Comparison of ENCODE assay signal across 11 cellular contexts in the genomic region with DNA sequence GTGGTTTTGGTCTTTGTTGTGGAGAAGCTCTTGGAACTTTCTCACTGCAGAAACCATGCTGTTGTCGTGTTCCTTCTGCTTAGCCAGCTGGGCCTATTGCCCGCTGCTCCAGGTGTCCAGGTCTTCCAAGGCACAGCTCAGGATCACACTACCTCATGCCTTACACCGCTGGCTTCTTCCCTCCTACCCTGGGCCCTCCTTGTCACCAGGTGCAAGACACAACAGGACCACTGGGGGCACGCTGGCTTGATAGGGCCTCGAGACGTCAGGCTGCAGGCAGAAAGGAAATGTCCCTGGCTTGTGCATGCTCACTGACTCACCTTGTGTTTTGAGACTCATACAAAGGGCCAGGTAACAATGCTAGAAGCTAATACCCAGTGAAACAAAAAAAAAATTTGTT. TPM values are rescaled to one million over a fixed set of nuclear protein-coding genes. Genes with fewer than 3 reads are reported as not detected.
DNase-seq lines count a peak whose midpoint lies in the region; ATAC-seq, FAIRE-seq and TF ChIP-seq lines count a peak whose summit lies in the region.
"Had no signal": no experiment of that assay in that cellular context is flagged by ENCODE, and none has a peak within 500 bp of the region (broad histone marks: within the 10 kb centered on the region; RNA-seq: fewer than 3 reads in every experiment).

No MANE protein-coding gene starts in this region.

- intact Hi-C loops in PC-3 (cut with micrococcal nuclease), result loop anchor here (2.0 kb wide), 1 partner anchor 102 kb away; no protein-coding TSS in a partner anchor
- intact Hi-C loops in Caco-2 (cut with micrococcal nuclease; ENCODE audit: unreplicated experiment), result no loop called here
- intact Hi-C loops in dorsolateral prefrontal cortex (cut with DNase I), result no loop called here

- H3K4me2 ChIP-seq in PC-3 (ENCODE audit: low read length) (no peak overlapping the region), keratinocyte (ENCODE audit: control insufficient read depth, extremely low read depth, insufficient read depth, low read depth, low read length) (no peak overlapping the region)

- H3K9me2 ChIP-seq in PC-3 (replicated peaks; ENCODE audit: low read length), result no peaks in the 10 kb centered on the region

- no peak for FAIRE-seq in keratinocyte (lab: Jason Lieb, UNC)

- H3K79me2 ChIP-seq in PC-3 (ENCODE audit: low read length) (no peaks in the 10 kb centered on the region), keratinocyte (ENCODE audit: control insufficient read depth, insufficient read depth, low read length) (no peaks in the 10 kb centered on the region)

- H3K9me3 ChIP-seq in PC-3 (ENCODE audit: low read length), result no peaks in the 10 kb centered on the region
- H3K9me3 ChIP-seq in keratinocyte (ENCODE audit: control insufficient read depth, low read depth, low read length), result no peaks in the 10 kb centered on the region
- no peaks in the 10 kb centered on the region for H3K9me3 ChIP-seq in Caco-2
- H3K9me3 ChIP-seq: testis had no signal

- no peaks in the 10 kb centered on the region for H4K20me1 ChIP-seq in PC-3 (ENCODE audit: low read length)
- no peaks in the 10 kb centered on the region for H4K20me1 ChIP-seq in keratinocyte (ENCODE audit: control insufficient read depth, extremely low read depth, insufficient read depth, low read length)

- H3K9ac ChIP-seq in PC-3 (ENCODE audit: low read length) (no peak overlapping the region), keratinocyte (ENCODE audit: control insufficient read depth, extremely low read depth, insufficient read depth, low read length) (no peak overlapping the region)

- H3F3A ChIP-seq in PC-3 (ENCODE audit: low read length, unreplicated experiment), result no peaks in the 10 kb centered on the region

- H3K27me3 ChIP-seq in PC-3 (ENCODE audit: low read length) (no peaks in the 10 kb centered on the region), keratinocyte (ENCODE audit: control insufficient read depth, extremely low read depth, insufficient read depth, low read length) (no peaks in the 10 kb centered on the region), Caco-2 (replicated peaks; ENCODE audit: control insufficient read depth, insufficient read depth, low read length) (no peaks in the 10 kb centered on the region; the same call in none of the 2 replicates), dorsolateral prefrontal cortex (peaks cover 0 to 5% (median 0%) of the 10 kb centered on the region in 45 donors)
- H3K27me3 ChIP-seq: testis had no signal

- CTCF ChIA-PET in HEK293T (lab: Yijun Ruan, JAX), result interaction anchor here (0.7 to 1.7 kb wide), 4 partner anchors 9 to 60 kb away, joined by 3 to 13 read pairs (median 4); no protein-coding TSS in a partner anchor
- CTCF ChIA-PET in PC-3 (lab: Charles Lee), result no interaction called here
- CTCF ChIA-PET in Caco-2 (lab: Charles Lee), result interaction anchor here (1.2 kb wide), 1 partner anchor 103 kb away, joined by 4 read pairs; no protein-coding TSS in a partner anchor

- dilution Hi-C loops in keratinocyte (cut with MboI; ENCODE audit: extremely low pct_ligation_motif_present, low sequenced_read_pairs), result no loop called here

- H3K27me3 Mint-ChIP-seq in Caco-2 (ENCODE audit: insufficient read depth, unreplicated experiment), result peaks cover 2% of the 10 kb centered on the region

- no peaks in the 10 kb centered on the region for H3K4me1 ChIP-seq in PC-3 (ENCODE audit: insufficient read depth, low read length)
- no peaks in the 10 kb centered on the region for H3K4me1 ChIP-seq in keratinocyte (ENCODE audit: control insufficient read depth, extremely low read depth, insufficient read depth, low read length)
- no peaks in the 10 kb centered on the region for H3K4me1 ChIP-seq in Caco-2
- H3K4me1 ChIP-seq: testis had no signal

- ATAC-seq in PC-3, result peak; percentile 59

- no peaks in the 10 kb centered on the region for H3K4me1 Mint-ChIP-seq in Caco-2 (ENCODE audit: low read depth, unreplicated experiment)
- H3K4me1 Mint-ChIP-seq: naive B cell had no signal

- DNase-seq in DMS 273 (lab: John Stamatoyannopoulos, UW; ENCODE audit: unreplicated experiment) (peak; percentile 55), DMS 273 treated with DMSO at 0.1 percent for 48 hours (lab: John Stamatoyannopoulos, UW) (no peak), HEK293T (ENCODE audit: extremely low spot score) (peak; percentile 76), PC-3 (peak; percentile 21), keratinocyte (ENCODE audit: low read depth, low spot score) (no peak), SHP77 treated with DMSO at 0.1 percent for 48 hours (lab: John Stamatoyannopoulos, UW) (no peak), Caco-2 (no peak), dorsolateral prefrontal cortex (no peak)
- DNase-seq: naive B cell, testis had no signal

- BruUV-seq in PC-3 (replicated peaks; lab: Mats Ljungman, UMichigan), result no TSS peak
- no TSS peak for BruUV-seq in Caco-2 (replicated peaks; lab: Mats Ljungman, UMichigan)

- H3K4me3 Mint-ChIP-seq in Caco-2 (ENCODE audit: unreplicated experiment), result no peak overlapping the region
- H3K4me3 Mint-ChIP-seq: naive B cell had no signal

- no peak overlapping the region for H3K27ac Mint-ChIP-seq in Caco-2 (ENCODE audit: unreplicated experiment)
- H3K27ac Mint-ChIP-seq: naive B cell had no signal

- H3K9me1 ChIP-seq in keratinocyte (ENCODE audit: control insufficient read depth, extremely low read depth, insufficient read depth, low read length), result no peaks in the 10 kb centered on the region

- H3K4me3 ChIP-seq in PC-3 (ENCODE audit: low read length) (no peak overlapping the region), keratinocyte (ENCODE audit: control insufficient read depth in 2 of 3, extremely low read depth in 1 of 3, insufficient read depth in 2 of 3, low read depth in 1 of 3, low read length in 3 of 3) (no peak overlapping the region), Caco-2 (ENCODE audit: low read depth, low read length) (no peak overlapping the region), dorsolateral prefrontal cortex (no peak overlapping the region)
- H3K4me3 ChIP-seq: testis had no signal

- H3K27ac ChIP-seq in PC-3 (ENCODE audit: low read length), result no peak overlapping the region
- H3K27ac ChIP-seq in keratinocyte (ENCODE audit: control insufficient read depth, insufficient read depth, low read length), result no peak overlapping the region
- H3K27ac ChIP-seq in dorsolateral prefrontal cortex, result no peak overlapping the region
- H3K27ac ChIP-seq: 22Rv1, testis had no signal

- H2AFZ ChIP-seq in PC-3 (ENCODE audit: low read length), result no peak overlapping the region
- no peak overlapping the region for H2AFZ ChIP-seq in keratinocyte (ENCODE audit: control insufficient read depth, low read length)

- no peaks in the 10 kb centered on the region for H3K36me3 Mint-ChIP-seq in Caco-2 (ENCODE audit: insufficient read depth, unreplicated experiment)
- H3K36me3 Mint-ChIP-seq: naive B cell had no signal

- H3K36me3 ChIP-seq in PC-3 (ENCODE audit: low read depth, low read length) (no peaks in the 10 kb centered on the region), keratinocyte (ENCODE audit: control insufficient read depth in 2 of 2, extremely low read depth in 1 of 2, insufficient read depth in 2 of 2, low read length in 2 of 2) (no peaks in the 10 kb centered on the region), Caco-2 (ENCODE audit: control insufficient read depth, insufficient read depth, low read length) (no peaks in the 10 kb centered on the region)

- POLR2A ChIA-PET in HEK293T (lab: Yijun Ruan, JAX) (interaction anchor here (1.0 kb wide), 1 partner anchor 70 kb away, joined by 3 read pairs; a partner anchor contains a TSS), PC-3 (lab: Charles Lee; ENCODE audit: unreplicated experiment) (no interaction called here), Caco-2 (lab: Charles Lee) (no interaction called here)

- 0 out of 2 replicates have a peak, but pooled peaks have one; percentile 22 for TF ChIP-seq CTCF in PC-3 (conservative IDR thresholded peaks at IDR 0.05; ENCODE audit: low read depth, low read length)
- peak; percentile 12 to 31 (median 30) for TF ChIP-seq CTCF in keratinocyte (optimal IDR thresholded peaks at IDR 0.05 in 1 of 3, IDR thresholded peaks at IDR 0.05 in 1 of 3, conservative IDR thresholded peaks at IDR 0.05 in 1 of 3; ENCODE audit: extremely low read depth in 1 of 3, insufficient read depth in 2 of 3, low read length in 3 of 3)
- TF ChIP-seq CTCF in Caco-2 (IDR thresholded peaks at IDR 0.05; ENCODE audit: insufficient read depth in 1 of 2, low read depth in 1 of 2, low read length in 1 of 2, severe bottlenecking in 1 of 2, unreplicated experiment in 1 of 2), result no peak
- no peak for TF ChIP-seq CTCF in dorsolateral prefrontal cortex (IDR thresholded peaks at IDR 0.05 in 54 of 56, conservative IDR thresholded peaks at IDR 0.05 in 2 of 56; ENCODE audit: low read depth in 1 of 56, partially characterized antibody in 56 of 56)

- no peaks in the 10 kb centered on the region for H3K9me3 Mint-ChIP-seq in Caco-2 (ENCODE audit: unreplicated experiment)
- H3K9me3 Mint-ChIP-seq: naive B cell had no signal

TF ChIP-seq in HEK293T, 16 proteins besides CTCF, POLR2A, EP300 and RAD21 (continues in another document):
- no peak for TF ChIP-seq ELF4 (IDR thresholded peaks at IDR 0.05)
- no peak for TF ChIP-seq SUZ12 (IDR thresholded peaks at IDR 0.05)
- no peak for TF ChIP-seq FOXA1 (IDR thresholded peaks at IDR 0.05)
- TF ChIP-seq FOXK2 (IDR thresholded peaks at IDR 0.05), result no peak
- TF ChIP-seq HDGF (IDR thresholded peaks at IDR 0.05; ENCODE audit: borderline replicate concordance), result no peak

RNA-seq across cellular contexts. Expression of a gene that starts 32.3 kb away (rescaled TPM):
- total RNA-seq in PC-3 (2014; rRNA removed) (0.12 TPM in 1 of 2 replicates, not detected in the other), Caco-2 (2022) (not detected in 2 replicates), dorsolateral prefrontal cortex (10 to 100 TPM in 49 of 120 experiments, 1 to 10 TPM in 71; 2.1 to 17.1 (median 9.4) TPM)
- not detected in 3 replicates for polyA plus RNA-seq in keratinocyte
- not detected for polyA plus RNA-seq in keratinocyte (2011; ENCODE audit: low read depth)
- not detected in 2 replicates for polyA plus RNA-seq in keratinocyte (2011; cell fraction: cytosol; rRNA removed)
- not detected in 2 replicates for polyA plus RNA-seq in keratinocyte (2011; cell fraction: nucleus; rRNA removed)
- not detected in 2 replicates for polyA plus RNA-seq in keratinocyte (2012; ENCODE audit: low replicate concordance)
- polyA minus RNA-seq in keratinocyte, result not detected in 3 replicates
- not detected for polyA minus RNA-seq in keratinocyte (2011; cell fraction: cytosol; rRNA and poly(A)+ RNA removed)
- not detected in 2 replicates for polyA minus RNA-seq in keratinocyte (2011; cell fraction: nucleus; rRNA and poly(A)+ RNA removed)

RNA-seq across cellular contexts. Expression of a gene that starts 42.3 kb away (rescaled TPM):
- 17.3 and 23.9 TPM in 2 replicates for total RNA-seq in PC-3 (2014; rRNA removed)
- polyA plus RNA-seq in keratinocyte, result 1.7 to 2.4 TPM (median 2.4 TPM) in 3 replicates
- polyA plus RNA-seq in keratinocyte (2011; ENCODE audit: low read depth), result 1.6 TPM
- polyA plus RNA-seq in keratinocyte (2011; cell fraction: cytosol; rRNA removed), result 1.2 and 1.4 TPM in 2 replicates
- 2.6 and 2.9 TPM in 2 replicates for polyA plus RNA-seq in keratinocyte (2011; cell fraction: nucleus; rRNA removed)
- polyA plus RNA-seq in keratinocyte (2012; ENCODE audit: low replicate concordance), result 1.6 and 1.8 TPM in 2 replicates
- 1.5 to 3.1 TPM in 2 of 3 replicates, not detected in the other for polyA minus RNA-seq in keratinocyte
- not detected for polyA minus RNA-seq in keratinocyte (2011; cell fraction: cytosol; rRNA and poly(A)+ RNA removed)
- polyA minus RNA-seq in keratinocyte (2011; cell fraction: nucleus; rRNA and poly(A)+ RNA removed), result 1.4 and 6.7 TPM in 2 replicates
- 0.34 and 1.1 TPM in 2 replicates for total RNA-seq in Caco-2 (2022)
- total RNA-seq in dorsolateral prefrontal cortex, result 1 to 10 TPM in 107 of 120 experiments, under 1 TPM in 10, not detected in 3; 0.56 to 8.1 (median 2.2) TPM

Comparison
In these comparisons a context has a peak if more than half of its experiments do, and no peak if none do; other contexts are left out.
1. DNase-seq: peak in DMS 273 (single experiment), HEK293T (single experiment) and PC-3 (single experiment); none in DMS 273 treated with DMSO at 0.1 percent for 48 hours (single experiment), keratinocyte (single experiment), SHP77 treated with DMSO at 0.1 percent for 48 hours (single experiment), Caco-2 (0 of 2) and dorsolateral prefrontal cortex (0 of 10).
2. CTCF ChIP-seq: peak in PC-3 (single experiment) and keratinocyte (3 of 3); none in Caco-2 (0 of 2) and dorsolateral prefrontal cortex (0 of 56).